ENCODE assay signal across 32 cellular contexts in genomic region chr6:6313012-6313411, GRCh38. TPM values are rescaled to one million over a fixed set of nuclear protein-coding genes. Genes with fewer than 3 reads are reported as not detected.
"Had no signal": no experiment of that assay in that cellular context is flagged by ENCODE, and none has a peak within 500 bp of the region (broad histone marks: within the 10 kb centered on the region; RNA-seq: fewer than 3 reads in every experiment).

No MANE protein-coding gene starts in this region.

- H3K9me3 ChIP-seq: heart left ventricle, lower lobe of right lung, psoas muscle, right atrium auricular region, thoracic aorta, uterus had no signal

- H3K4me2 ChIP-seq: neural progenitor cell had no signal

- H3K9ac ChIP-seq: neural progenitor cell, parathyroid adenoma had no signal

- H3K4me3 ChIP-seq: lower lobe of right lung, neural progenitor cell, psoas muscle, right atrium auricular region, thoracic aorta, uterus had no signal

- H3K27ac Mint-ChIP-seq: activated CD8-positive, alpha-beta T cell treated with anti-CD3 and anti-CD28 coated beads for 36 hours; activated naive CD4-positive, alpha-beta T cell treated with anti-CD3 and anti-CD28 coated beads, Interleukin-2, amount 50 U/mL, for 24 hours; activated naive CD8-positive, alpha-beta T cell treated with anti-CD3 and anti-CD28 coated beads, Interleukin-2, amount 50 U/mL, for 24 hours; activated T-helper 17 cell treated with anti-CD3 and anti-CD28 coated beads, Interleukin-2, amount 50 U/mL, for 72 hours; immature natural killer cell; natural killer cell; neural progenitor cell; T-helper 2 cell treated with Interferon-gamma antibody and Interleukin-4, amounts not matched to agents 5 μg/mL and 100 μg/mL, for 36 hours; type B pancreatic cell had no signal

- H3K9me3 Mint-ChIP-seq: activated CD8-positive, alpha-beta T cell treated with anti-CD3 and anti-CD28 coated beads for 36 hours; activated naive CD4-positive, alpha-beta T cell treated with anti-CD3 and anti-CD28 coated beads, Interleukin-2, amount 50 U/mL, for 24 hours; activated naive CD8-positive, alpha-beta T cell treated with anti-CD3 and anti-CD28 coated beads, Interleukin-2, amount 50 U/mL, for 24 hours; activated T-cell treated with anti-CD3 and anti-CD28 coated beads, Interleukin-2, amount 50 U/mL, for 4 hours; activated T-helper 17 cell treated with anti-CD3 and anti-CD28 coated beads, Interleukin-2, amount 50 U/mL, for 72 hours; immature natural killer cell; natural killer cell; neural progenitor cell; T-helper 2 cell treated with Interferon-gamma antibody and Interleukin-4, amounts not matched to agents 5 μg/mL and 100 μg/mL, for 36 hours; type B pancreatic cell had no signal

- H3K4me3 Mint-ChIP-seq: activated CD8-positive, alpha-beta T cell treated with anti-CD3 and anti-CD28 coated beads for 36 hours; activated naive CD4-positive, alpha-beta T cell treated with anti-CD3 and anti-CD28 coated beads, Interleukin-2, amount 50 U/mL, for 24 hours; activated naive CD8-positive, alpha-beta T cell treated with anti-CD3 and anti-CD28 coated beads, Interleukin-2, amount 50 U/mL, for 24 hours; activated T-cell treated with anti-CD3 and anti-CD28 coated beads, Interleukin-2, amount 50 U/mL, for 4 hours; activated T-helper 17 cell treated with anti-CD3 and anti-CD28 coated beads, Interleukin-2, amount 50 U/mL, for 72 hours; immature natural killer cell; natural killer cell; neural progenitor cell; T-helper 2 cell treated with Interferon-gamma antibody and Interleukin-4, amounts not matched to agents 5 μg/mL and 100 μg/mL, for 36 hours; type B pancreatic cell had no signal

- H3K27me3 ChIP-seq: right atrium auricular region had no signal

- H3K4me1 Mint-ChIP-seq: activated naive CD4-positive, alpha-beta T cell treated with anti-CD3 and anti-CD28 coated beads, Interleukin-2, amount 50 U/mL, for 24 hours; activated naive CD8-positive, alpha-beta T cell treated with anti-CD3 and anti-CD28 coated beads, Interleukin-2, amount 50 U/mL, for 24 hours; activated T-helper 17 cell treated with anti-CD3 and anti-CD28 coated beads, Interleukin-2, amount 50 U/mL, for 72 hours; immature natural killer cell; natural killer cell had no signal

- DNase-seq: activated CD4-positive, alpha-beta T cell treated with anti-CD3 and anti-CD28 coated beads, Interleukin-2, amount 50 U/mL, for 1 hour; activated CD4-positive, CD25-positive, alpha-beta regulatory T cell treated with anti-CD3 and anti-CD28 coated beads, Interleukin-2, amount 50 U/mL, for 72 hours; activated CD8-positive, alpha-beta T cell treated with anti-CD3 and anti-CD28 coated beads for 36 hours; activated gamma-delta T cell treated with Interleukin-2 at 50 U/mL for 16 hours; activated naive CD8-positive, alpha-beta T cell treated with anti-CD3 and anti-CD28 coated beads, Interleukin-2, amount 50 U/mL, for 24 hours; activated T-cell treated with anti-CD3 and anti-CD28 coated beads, Interleukin-2, amount 50 U/mL, for 4 hours; amygdala; central memory CD4-positive, alpha-beta T cell; effector CD8-positive, alpha-beta T cell; foreskin fibroblast; heart left ventricle; hypothalamus; immature natural killer cell; kidney; left colon; lower lobe of right lung; mesendoderm; natural killer cell; occipital lobe; psoas muscle; stimulated activated naive CD4-positive, alpha-beta T cell treated with Interleukin-2 at 50 U/mL for 16 hours; T-helper 1 cell; uterus had no signal

- H3K36me3 Mint-ChIP-seq: activated naive CD4-positive, alpha-beta T cell treated with anti-CD3 and anti-CD28 coated beads, Interleukin-2, amount 50 U/mL, for 24 hours; immature natural killer cell; natural killer cell; neural progenitor cell; type B pancreatic cell had no signal

- ATAC-seq: activated CD8-positive, alpha-beta T cell treated with anti-CD3 and anti-CD28 coated beads for 36 hours; activated naive CD8-positive, alpha-beta T cell treated with anti-CD3 and anti-CD28 coated beads, Interleukin-2, amount 50 U/mL, for 24 hours; activated T-cell treated with anti-CD3 and anti-CD28 coated beads, Interleukin-2, amount 50 U/mL, for 4 hours; activated T-helper 17 cell treated with anti-CD3 and anti-CD28 coated beads, Interleukin-2, amount 50 U/mL, for 72 hours; esophagus mucosa; left colon; lower lobe of right lung; natural killer cell; psoas muscle had no signal

- H3K4me1 ChIP-seq: lower lobe of right lung, parathyroid adenoma, psoas muscle, uterus had no signal

- H3K36me3 ChIP-seq: lower lobe of right lung, neural progenitor cell, right atrium auricular region, thoracic aorta, uterus had no signal

- H3K27ac ChIP-seq: lower lobe of right lung, neural progenitor cell, parathyroid adenoma, psoas muscle, right atrium auricular region, thoracic aorta, uterus had no signal

RNA-seq across cellular contexts. Expression of gene F13A1, which starts 7.5 kb away (rescaled TPM):
- total RNA-seq: activated CD8-positive, alpha-beta T cell treated with anti-CD3 and anti-CD28 coated beads for 36 hours had no signal
